8 cellular contexts compared by ENCODE assay signal in genomic region chr10:17003151-17003550, GRCh38.
A peak's percentile ranks its signal among the peaks of the same experiment; 100 is the strongest.
DNase-seq lines count a peak whose midpoint lies in the region; ATAC-seq and TF ChIP-seq lines count a peak whose summit lies in the region.

No MANE protein-coding gene starts in this region.

- H3K4me3 ChIP-seq in esophagus muscularis mucosa = no peak overlapping the region

- H3K4me1 ChIP-seq in esophagus muscularis mucosa = peaks cover 29 to 66% (median 60%) of the 10 kb centered on the region in 4 donors

- intact Hi-C loops in esophagus muscularis mucosa (cut with DNase I) = no loop called here

- peak overlapping the region; percentile 69 to 81 (median 74) for H3K27ac ChIP-seq in esophagus muscularis mucosa (replicated peaks in 1 of 4)

- H3K36me3 ChIP-seq in esophagus muscularis mucosa = no peaks in the 10 kb centered on the region

- H3K9me3 ChIP-seq in esophagus muscularis mucosa = no peaks in the 10 kb centered on the region

- TF ChIP-seq POLR2A in esophagus muscularis mucosa (IDR thresholded peaks at IDR 0.05; ENCODE audit: low read depth) = no peak

- ATAC-seq in GM19397 (IDR thresholded peaks at IDR 0.05; ENCODE audit: unreplicated experiment) (no peak), HG03457 (IDR thresholded peaks at IDR 0.05; ENCODE audit: unreplicated experiment) (no peak)

- no peak for TF ChIP-seq CTCF in esophagus muscularis mucosa (IDR thresholded peaks at IDR 0.05)

- H3K27me3 ChIP-seq in esophagus muscularis mucosa = no peaks in the 10 kb centered on the region

- no peak for TF ChIP-seq EP300 in esophagus muscularis mucosa (IDR thresholded peaks at IDR 0.05)

- WGBS in esophagus muscularis mucosa = 57% methylated on average over 7 of the region's 7 CpGs

- peak; percentile 71 for DNase-seq in HT1080 (ENCODE audit: low read depth)
- peak; percentile 71 for DNase-seq in activated CD8-positive, alpha-beta memory T cell treated with anti-CD3 and anti-CD28 coated beads for 24 hours
- DNase-seq in esophagus muscularis mucosa (ENCODE audit: extremely low spot score) = peak; percentile 77
- DNase-seq in stimulated activated CD4-positive, alpha-beta T cell treated with anti-CD3 and anti-CD28 coated beads, Interleukin-2, amount 100 ng/mL, for 48 hours = peak; percentile 34 to 44
- no peak for DNase-seq in ureter (ENCODE audit: low spot score)
- DNase-seq in NCI-H1417 (lab: John Stamatoyannopoulos, UW) = no peak

Comparison
In these comparisons a context has a peak if more than half of its experiments do, and no peak if none do; other contexts are left out.
1. DNase-seq: peak in HT1080 (single experiment), activated CD8-positive, alpha-beta memory T cell treated with anti-CD3 and anti-CD28 coated beads for 24 hours (single experiment), esophagus muscularis mucosa (single experiment) and stimulated activated CD4-positive, alpha-beta T cell treated with anti-CD3 and anti-CD28 coated beads, Interleukin-2, amount 100 ng/mL, for 48 hours (2 of 2); none in ureter (single experiment) and NCI-H1417 (0 of 3).